ENCODE assay signal across 9 cellular contexts in the genomic region with DNA sequence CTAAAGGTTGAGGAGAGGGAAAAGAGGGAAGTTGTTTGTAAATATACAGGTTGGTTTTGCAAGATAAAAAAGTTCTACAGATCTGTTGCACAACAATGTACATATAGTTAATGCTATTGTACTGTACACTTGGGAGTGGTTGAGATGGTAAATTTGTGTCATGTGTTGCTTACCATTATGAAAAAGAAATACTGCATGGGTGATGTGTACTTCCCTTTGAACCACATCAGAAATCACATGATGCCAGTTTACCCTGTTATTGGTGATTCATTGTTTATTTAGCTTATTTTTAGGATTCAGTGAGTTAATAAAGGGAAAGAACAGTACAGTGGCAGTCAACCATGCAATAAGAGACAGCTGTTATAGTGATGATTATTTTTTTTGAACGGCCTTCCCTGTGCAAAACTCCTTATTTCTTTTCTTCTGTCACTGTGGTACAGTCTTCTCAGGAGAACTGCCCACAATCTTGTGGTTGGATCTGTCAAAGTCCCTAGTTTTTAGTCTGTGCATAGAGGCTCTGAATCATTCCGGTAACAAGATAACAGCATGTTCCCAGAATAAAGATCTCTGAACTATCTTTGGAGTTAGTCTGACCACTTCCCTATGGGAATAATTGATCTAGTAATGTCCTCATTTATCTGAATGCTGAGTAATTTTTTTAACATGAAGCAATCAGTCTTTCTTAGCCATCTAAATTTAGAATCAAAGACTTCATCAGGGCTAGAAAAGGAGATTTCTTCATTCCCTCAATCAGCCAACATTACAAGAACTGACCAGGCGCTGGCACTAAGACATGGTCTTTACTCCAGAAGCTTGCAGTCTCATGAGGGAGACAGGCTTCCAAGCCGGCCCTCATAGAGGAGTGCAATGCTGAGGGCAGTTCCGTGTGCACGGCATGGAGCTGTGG.
DNase-seq lines count a peak whose midpoint lies in the region; ATAC-seq and TF ChIP-seq lines count a peak whose summit lies in the region.
"Had no signal": no experiment of that assay in that cellular context is flagged by ENCODE, and none has a peak within 500 bp of the region (broad histone marks: within the 10 kb centered on the region; RNA-seq: fewer than 3 reads in every experiment).

No MANE protein-coding gene starts in this region.

- peak overlapping the region; percentile 42 for H3K27ac ChIP-seq in RWPE2 (ENCODE audit: poor library complexity, severe bottlenecking)
- H3K27ac ChIP-seq in WERI-Rb-1: no peak overlapping the region
- H3K27ac ChIP-seq: KMS-11 had no signal

- TF ChIP-seq CTCF in RWPE2 (IDR thresholded peaks at IDR 0.05; ENCODE audit: poor library complexity, severe bottlenecking) (no peak), WERI-Rb-1 (IDR thresholded peaks at IDR 0.05; ENCODE audit: low read depth, low read length) (no peak)

- ATAC-seq in GM18511 (IDR thresholded peaks at IDR 0.05; ENCODE audit: unreplicated experiment): peak; percentile 62
- ATAC-seq in RWPE2 (ENCODE audit: low read depth): peak; percentile 93
- ATAC-seq in HG03135 (IDR thresholded peaks at IDR 0.05; ENCODE audit: unreplicated experiment): no peak
- no peak for ATAC-seq in GM18519 (IDR thresholded peaks at IDR 0.05; ENCODE audit: low FRiP score, unreplicated experiment)

- peaks cover 18% of the 10 kb centered on the region for H3K4me1 ChIP-seq in RWPE2 (ENCODE audit: insufficient read depth, poor library complexity, severe bottlenecking)

- DNase-seq in RWPE2 (ENCODE audit: low spot score) (no peak), fibroblast of gingiva (ENCODE audit: low read depth) (peak; percentile 98), renal cortical epithelial cell (ENCODE audit: low read depth) (peak; percentile 82), WERI-Rb-1 (no peak), NCI-H2029 (lab: John Stamatoyannopoulos, UW) (no peak)

- H3K9me3 ChIP-seq in RWPE2 (ENCODE audit: severe bottlenecking): no peaks in the 10 kb centered on the region
- no peaks in the 10 kb centered on the region for H3K9me3 ChIP-seq in WERI-Rb-1 (ENCODE audit: severe bottlenecking)

- no peaks in the 10 kb centered on the region for H3K27me3 ChIP-seq in RWPE2 (ENCODE audit: insufficient read depth, poor library complexity, severe bottlenecking)
- no peaks in the 10 kb centered on the region for H3K27me3 ChIP-seq in WERI-Rb-1 (ENCODE audit: insufficient read depth, low read depth, severe bottlenecking)

- no peaks in the 10 kb centered on the region for H3K36me3 ChIP-seq in RWPE2 (ENCODE audit: low read depth)
- no peaks in the 10 kb centered on the region for H3K36me3 ChIP-seq in WERI-Rb-1

- H3K4me3 ChIP-seq in RWPE2 (ENCODE audit: severe bottlenecking): no peak overlapping the region
- no peak overlapping the region for H3K4me3 ChIP-seq in WERI-Rb-1 (ENCODE audit: low read depth, low read length)

Comparison
In these comparisons a context has a peak if more than half of its experiments do, and no peak if none do; other contexts are left out.
1. ATAC-seq: peak in GM18511 (single experiment) and RWPE2 (single experiment); none in HG03135 (single experiment) and GM18519 (single experiment).
2. DNase-seq: peak in fibroblast of gingiva (single experiment) and renal cortical epithelial cell (single experiment); none in RWPE2 (single experiment), WERI-Rb-1 (single experiment) and NCI-H2029 (single experiment).